34 cellular contexts compared by ENCODE assay signal in the genomic region with DNA sequence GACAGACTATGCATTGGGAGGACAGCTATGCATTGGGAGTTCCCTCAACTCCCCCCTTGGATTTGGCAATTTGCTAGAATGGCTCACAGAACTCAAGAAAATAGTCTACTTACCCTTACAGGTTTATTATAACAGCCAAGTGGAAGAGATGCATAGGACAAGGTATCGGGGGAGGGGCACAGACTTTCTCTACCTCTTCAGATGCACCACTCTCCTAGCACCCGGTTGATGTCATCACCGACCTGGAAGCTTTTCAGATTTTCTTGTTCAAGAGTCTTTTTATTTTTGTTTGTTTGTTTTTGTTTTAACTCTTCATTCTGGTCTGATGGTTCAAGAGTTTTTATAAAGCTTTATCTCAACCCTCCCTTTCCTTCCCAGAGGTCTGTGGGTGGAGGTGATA. TPM values are rescaled to one million over a fixed set of nuclear protein-coding genes. Genes with fewer than 3 reads are reported as not detected.
"Had no signal": no experiment of that assay in that cellular context is flagged by ENCODE, and none has a peak within 500 bp of the region (broad histone marks: within the 10 kb centered on the region; RNA-seq: fewer than 3 reads in every experiment).

No MANE protein-coding gene starts in this region.

- H3K36me3 ChIP-seq: adrenal gland, esophagus muscularis mucosa, gastrocnemius medialis, WERI-Rb-1 had no signal

- DNase-seq: activated B cell treated with CpG ODN at 0.5 μM for 24 hours; activated CD4-positive, alpha-beta T cell treated with anti-CD3 and anti-CD28 coated beads for 48 hours; activated CD4-positive, alpha-beta T cell treated with anti-CD3 and anti-CD28 coated beads, Interleukin-2, amount 50 U/mL, for 1 hour; activated CD4-positive, alpha-beta T cell treated with anti-CD3 and anti-CD28 coated beads, Interleukin-2, amount 50 U/mL, for 48 hours; activated CD8-positive, alpha-beta memory T cell treated with anti-CD3 and anti-CD28 coated beads for 24 hours; activated CD8-positive, alpha-beta T cell treated with anti-CD3 and anti-CD28 coated beads for 36 hours; activated effector memory CD4-positive, alpha-beta T cell treated with Interleukin-2 at 50 U/mL for 16 hours; activated gamma-delta T cell treated with Interleukin-2 at 50 U/mL for 16 hours; activated naive CD4-positive, alpha-beta T cell treated with Interleukin-2 at 50 U/mL for 16 hours; activated naive CD8-positive, alpha-beta T cell treated with anti-CD3 and anti-CD28 coated beads for 36 hours; activated naive CD8-positive, alpha-beta T cell treated with anti-CD3 and anti-CD28 coated beads, Interleukin-2, amount 50 U/mL, for 24 hours; activated T-cell treated with anti-CD3 and anti-CD28 coated beads, Interleukin-2, amount 50 U/mL, for 4 hours; adrenal gland; amygdala; aorta; body of pancreas; caudate nucleus; cortex of kidney; dermis blood vessel endothelial cell; effector CD4-positive, alpha-beta T cell; effector memory CD8-positive, alpha-beta T cell; erythroblast; foreskin keratinocyte; gastrocnemius medialis; glutamatergic neuron; heart left ventricle; T-helper 17 cell; T1000; WERI-Rb-1 had no signal

- H3K27ac ChIP-seq: adrenal gland, body of pancreas, esophagus muscularis mucosa, foreskin keratinocyte, gastrocnemius medialis, heart left ventricle, WERI-Rb-1 had no signal

- ATAC-seq: activated CD4-positive, CD25-positive, alpha-beta regulatory T cell treated with anti-CD3 and anti-CD28 coated beads, Interleukin-2, amount 50 U/mL, for 24 hours; activated CD8-positive, alpha-beta T cell treated with anti-CD3 and anti-CD28 coated beads for 36 hours; activated naive CD8-positive, alpha-beta T cell treated with anti-CD3 and anti-CD28 coated beads, Interleukin-2, amount 50 U/mL, for 24 hours; activated T-cell treated with anti-CD3 and anti-CD28 coated beads, Interleukin-2, amount 50 U/mL, for 4 hours; activated T-helper 17 cell treated with anti-CD3 and anti-CD28 coated beads, Interleukin-2, amount 50 U/mL, for 72 hours; body of pancreas; effector memory CD8-positive, alpha-beta T cell; foreskin keratinocyte; gastrocnemius medialis; heart left ventricle; T-helper 17 cell had no signal

- H3K27ac Mint-ChIP-seq: activated B cell treated with CpG ODN at 0.5 μM for 24 hours; activated CD8-positive, alpha-beta T cell treated with anti-CD3 and anti-CD28 coated beads for 36 hours; activated naive CD4-positive, alpha-beta T cell treated with anti-CD3 and anti-CD28 coated beads, Interleukin-2, amount 50 U/mL, for 24 hours; activated naive CD8-positive, alpha-beta T cell treated with anti-CD3 and anti-CD28 coated beads for 36 hours; activated naive CD8-positive, alpha-beta T cell treated with anti-CD3 and anti-CD28 coated beads, Interleukin-2, amount 50 U/mL, for 24 hours; activated T-helper 17 cell treated with anti-CD3 and anti-CD28 coated beads, Interleukin-2, amount 50 U/mL, for 72 hours; effector memory CD8-positive, alpha-beta T cell; T-helper 17 cell; T-helper 2 cell treated with Interferon-gamma antibody and Interleukin-4, amounts not matched to agents 5 μg/mL and 100 μg/mL, for 36 hours had no signal

- H3K4me1 ChIP-seq: adrenal gland, esophagus muscularis mucosa, foreskin keratinocyte, gastrocnemius medialis, heart left ventricle had no signal

- H3K4me3 ChIP-seq: adrenal gland, body of pancreas, esophagus muscularis mucosa, gastrocnemius medialis, heart left ventricle had no signal

- H3K4me1 Mint-ChIP-seq: activated B cell treated with CpG ODN at 0.5 μM for 24 hours; activated naive CD4-positive, alpha-beta T cell treated with anti-CD3 and anti-CD28 coated beads, Interleukin-2, amount 50 U/mL, for 24 hours; activated naive CD8-positive, alpha-beta T cell treated with anti-CD3 and anti-CD28 coated beads for 36 hours; activated naive CD8-positive, alpha-beta T cell treated with anti-CD3 and anti-CD28 coated beads, Interleukin-2, amount 50 U/mL, for 24 hours; activated T-helper 17 cell treated with anti-CD3 and anti-CD28 coated beads, Interleukin-2, amount 50 U/mL, for 72 hours; T-helper 17 cell had no signal

- H3K36me3 Mint-ChIP-seq: activated naive CD4-positive, alpha-beta T cell treated with anti-CD3 and anti-CD28 coated beads, Interleukin-2, amount 50 U/mL, for 24 hours; activated naive CD8-positive, alpha-beta T cell treated with anti-CD3 and anti-CD28 coated beads for 36 hours had no signal

- H3K4me3 Mint-ChIP-seq: activated B cell treated with CpG ODN at 0.5 μM for 24 hours; activated CD8-positive, alpha-beta T cell treated with anti-CD3 and anti-CD28 coated beads for 36 hours; activated naive CD4-positive, alpha-beta T cell treated with anti-CD3 and anti-CD28 coated beads, Interleukin-2, amount 50 U/mL, for 24 hours; activated naive CD8-positive, alpha-beta T cell treated with anti-CD3 and anti-CD28 coated beads for 36 hours; activated naive CD8-positive, alpha-beta T cell treated with anti-CD3 and anti-CD28 coated beads, Interleukin-2, amount 50 U/mL, for 24 hours; activated T-cell treated with anti-CD3 and anti-CD28 coated beads, Interleukin-2, amount 50 U/mL, for 4 hours; activated T-helper 17 cell treated with anti-CD3 and anti-CD28 coated beads, Interleukin-2, amount 50 U/mL, for 72 hours; effector memory CD8-positive, alpha-beta T cell; T-helper 17 cell; T-helper 2 cell treated with Interferon-gamma antibody and Interleukin-4, amounts not matched to agents 5 μg/mL and 100 μg/mL, for 36 hours had no signal

- H3K27me3 ChIP-seq: adrenal gland, body of pancreas, esophagus muscularis mucosa, gastrocnemius medialis, heart left ventricle had no signal

- H3K27me3 Mint-ChIP-seq: activated B cell treated with CpG ODN at 0.5 μM for 24 hours; activated CD8-positive, alpha-beta T cell treated with anti-CD3 and anti-CD28 coated beads for 36 hours; activated naive CD4-positive, alpha-beta T cell treated with anti-CD3 and anti-CD28 coated beads, Interleukin-2, amount 50 U/mL, for 24 hours; activated naive CD8-positive, alpha-beta T cell treated with anti-CD3 and anti-CD28 coated beads, Interleukin-2, amount 50 U/mL, for 24 hours; activated T-helper 17 cell treated with anti-CD3 and anti-CD28 coated beads, Interleukin-2, amount 50 U/mL, for 72 hours; effector memory CD8-positive, alpha-beta T cell; T-helper 17 cell had no signal

RNA-seq across cellular contexts. Expression of gene ADAMTS9, which starts 20.7 kb away (rescaled TPM):
- total RNA-seq: activated B cell treated with CpG ODN at 0.5 μM for 24 hours; activated CD8-positive, alpha-beta T cell treated with anti-CD3 and anti-CD28 coated beads for 36 hours; activated naive CD8-positive, alpha-beta T cell treated with anti-CD3 and anti-CD28 coated beads for 36 hours; activated T-helper 17 cell treated with anti-CD3 and anti-CD28 coated beads, Interleukin-2, amount 50 U/mL, for 72 hours; T-helper 17 cell had no signal
